In the genomic region with DNA sequence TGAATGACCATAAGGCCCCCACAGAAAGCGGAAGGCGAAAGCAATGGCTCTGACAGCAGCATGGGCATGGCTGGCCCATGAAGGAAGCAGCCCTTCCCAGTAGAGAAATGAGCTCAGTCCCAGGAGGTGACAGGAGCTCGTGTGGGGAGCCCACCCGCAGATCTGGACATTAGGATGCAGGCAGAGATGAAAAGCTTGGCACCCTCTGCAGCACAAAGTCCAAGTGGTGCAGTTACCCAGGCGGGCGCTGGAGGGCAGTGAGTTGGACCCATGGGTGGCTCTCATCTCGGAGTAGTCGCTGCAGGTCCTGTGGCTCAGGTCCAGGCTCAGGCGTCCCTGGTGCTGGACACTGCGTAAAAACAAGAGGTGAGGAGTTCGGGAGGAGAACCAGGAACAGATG, we compare ENCODE assay signal across 19 cellular contexts.
DNase-seq lines count a peak whose midpoint lies in the region; ATAC-seq, FAIRE-seq and TF ChIP-seq lines count a peak whose summit lies in the region.
"Had no signal": no experiment of that assay in that cellular context is flagged by ENCODE, and none has a peak within 500 bp of the region (broad histone marks: within the 10 kb centered on the region; RNA-seq: fewer than 3 reads in every experiment).

No MANE protein-coding gene starts in this region.

- ATAC-seq in activated T-cell treated with anti-CD3 and anti-CD28 coated beads, Interleukin-2, amount 50 U/mL, for 72 hours (replicated peaks in 1 of 2): no peak
- ATAC-seq in GM19467 (IDR thresholded peaks at IDR 0.05; ENCODE audit: unreplicated experiment): no peak
- ATAC-seq: A549; CD8-positive, alpha-beta T cell had no signal

- TF ChIP-seq CTCF in kidney (IDR thresholded peaks at IDR 0.05; ENCODE audit: borderline replicate concordance, extremely low read depth, insufficient read depth) (no peak), osteoblast (IDR thresholded peaks at IDR 0.05; ENCODE audit: extremely low read depth, low read depth, low read length) (no peak)

- peaks cover 5% of the 10 kb centered on the region for H3K4me1 Mint-ChIP-seq in activated T-cell treated with anti-CD3 and anti-CD28 coated beads, Interleukin-2, amount 50 U/mL, for 72 hours (ENCODE audit: low read depth)
- peaks cover 0 to 7% (median 2%) of the 10 kb centered on the region in 4 donors for H3K4me1 Mint-ChIP-seq in CD4-positive, alpha-beta memory T cell
- H3K4me1 Mint-ChIP-seq: CD14-positive monocyte had no signal

- H3K9me3 Mint-ChIP-seq in activated T-cell treated with anti-CD3 and anti-CD28 coated beads, Interleukin-2, amount 50 U/mL, for 72 hours: no peaks in the 10 kb centered on the region
- H3K9me3 Mint-ChIP-seq in CD4-positive, alpha-beta memory T cell: peaks cover 0 to 3% (median 0%) of the 10 kb centered on the region in 8 donors
- H3K9me3 Mint-ChIP-seq: CD14-positive monocyte; CD8-positive, alpha-beta T cell had no signal

- H3K9ac ChIP-seq in kidney (ENCODE audit: low read length in 2 of 2): no peak overlapping the region
- H3K9ac ChIP-seq: GM23248 had no signal

- H3K4me2 ChIP-seq in osteoblast (ENCODE audit: insufficient read depth, low read length): no peak overlapping the region
- H3K4me2 ChIP-seq: A549 had no signal

- no peaks in the 10 kb centered on the region for H3K4me1 ChIP-seq in kidney (ENCODE audit: control insufficient read depth in 1 of 2, insufficient read depth in 1 of 2, low read depth in 1 of 2, low read length in 2 of 2)
- H3K4me1 ChIP-seq in osteoblast (ENCODE audit: insufficient read depth, low read length): no peaks in the 10 kb centered on the region
- no peaks in the 10 kb centered on the region for H3K4me1 ChIP-seq in CD4-positive, alpha-beta memory T cell (ENCODE audit: insufficient read depth, low read length)
- H3K4me1 ChIP-seq: A549 had no signal

- CTCF ChIA-PET in CD4-positive, alpha-beta memory T cell (lab: Charles Lee; ENCODE audit: partially characterized antibody): no interaction called here

- FAIRE-seq in kidney (lab: Jason Lieb, UNC): no peak
- FAIRE-seq: A549, HTR-8/SVneo had no signal

- H3K79me2 ChIP-seq in osteoblast (ENCODE audit: insufficient read depth, low read length): no peaks in the 10 kb centered on the region

- no peaks in the 10 kb centered on the region for H3K27me3 Mint-ChIP-seq in activated T-cell treated with anti-CD3 and anti-CD28 coated beads, Interleukin-2, amount 50 U/mL, for 72 hours (ENCODE audit: low read depth)
- H3K27me3 Mint-ChIP-seq in CD4-positive, alpha-beta memory T cell: no peaks in the 10 kb centered on the region

- peaks cover 0 to 2% of the 10 kb centered on the region in 2 donors for H3K36me3 Mint-ChIP-seq in activated T-cell treated with anti-CD3 and anti-CD28 coated beads, Interleukin-2, amount 50 U/mL, for 72 hours (ENCODE audit: insufficient read depth in 2 of 2)
- H3K36me3 Mint-ChIP-seq in CD4-positive, alpha-beta memory T cell: no peaks in the 10 kb centered on the region
- H3K36me3 Mint-ChIP-seq: CD14-positive monocyte; CD8-positive, alpha-beta T cell had no signal

- intact Hi-C loops in kidney (cut with DNase I): no loop called here
- intact Hi-C loops in CD4-positive, alpha-beta memory T cell (cut with micrococcal nuclease): no loop called here

- H3K36me3 ChIP-seq in kidney (ENCODE audit: control insufficient read depth in 1 of 2, insufficient read depth in 2 of 2, low read length in 2 of 2) (peaks cover 27 to 57% of the 10 kb centered on the region in 2 donors), osteoblast (ENCODE audit: insufficient read depth, low read length) (peaks cover 52% of the 10 kb centered on the region)
- no peaks in the 10 kb centered on the region for H3K36me3 ChIP-seq in CD4-positive, alpha-beta memory T cell (ENCODE audit: insufficient read depth, low read length)

- H3K27ac Mint-ChIP-seq in activated T-cell treated with anti-CD3 and anti-CD28 coated beads, Interleukin-2, amount 50 U/mL, for 72 hours: peak overlapping the region; percentile 74
- H3K27ac Mint-ChIP-seq in CD4-positive, alpha-beta memory T cell: no peak overlapping the region
- H3K27ac Mint-ChIP-seq: CD8-positive, alpha-beta T cell had no signal

- POLR2A ChIA-PET in CD4-positive, alpha-beta memory T cell (lab: Charles Lee; ENCODE audit: partially characterized antibody): no interaction called here

- no peaks in the 10 kb centered on the region for H3K9me3 ChIP-seq in kidney (ENCODE audit: control insufficient read depth in 1 of 2, low read length in 2 of 2)
- no peaks in the 10 kb centered on the region for H3K9me3 ChIP-seq in osteoblast (ENCODE audit: low read depth, low read length)
- H3K9me3 ChIP-seq in CD4-positive, alpha-beta memory T cell (ENCODE audit: control insufficient read depth in 1 of 2, low read length in 2 of 2): no peaks in the 10 kb centered on the region
- H3K9me3 ChIP-seq: A549 had no signal

- H2AFZ ChIP-seq in osteoblast (ENCODE audit: low read length): no peak overlapping the region
- H2AFZ ChIP-seq: GM23248 had no signal

- no peaks in the 10 kb centered on the region for H4K20me1 ChIP-seq in osteoblast (ENCODE audit: insufficient read depth, low read length)

- H3K4me3 ChIP-seq in kidney (ENCODE audit: low read length in 2 of 2) (no peak overlapping the region), osteoblast (ENCODE audit: insufficient read depth, low read length) (no peak overlapping the region)
- H3K4me3 ChIP-seq in CD4-positive, alpha-beta memory T cell (ENCODE audit: low read length in 2 of 2): no peak overlapping the region
- H3K4me3 ChIP-seq: A549, GM23248 had no signal

- H3K27ac ChIP-seq in kidney (ENCODE audit: low read depth in 2 of 2, low read length in 2 of 2): no peak overlapping the region
- H3K27ac ChIP-seq in osteoblast (ENCODE audit: low read depth, low read length): no peak overlapping the region
- H3K27ac ChIP-seq in CD4-positive, alpha-beta memory T cell (ENCODE audit: low read depth, low read length): no peak overlapping the region
- H3K27ac ChIP-seq: 22Rv1, A549, GM23248 had no signal

- no peak for DNase-seq in activated T-cell treated with anti-CD3 and anti-CD28 coated beads, Interleukin-2, amount 50 U/mL, for 72 hours
- DNase-seq in activated T-cell treated with anti-CD3 and anti-CD28 coated beads for 4 hours (no peak), kidney (peak; percentile 41), osteoblast (ENCODE audit: insufficient read length, low spot score, missing footprints) (peak; percentile 45), occipital lobe (lab: John Stamatoyannopoulos, UW) (no peak)
- DNase-seq in CD4-positive, alpha-beta memory T cell: no peak
- DNase-seq: AML-193; Calu3; CD8-positive, alpha-beta T cell; DMS79 treated with DMSO at 0.1 percent for 48 hours; GF-D8; GM23248; HCEC 1CT; IMR-90 had no signal

- H3K27me3 ChIP-seq in osteoblast (ENCODE audit: insufficient read depth, low read length): no peaks in the 10 kb centered on the region
- no peaks in the 10 kb centered on the region for H3K27me3 ChIP-seq in CD4-positive, alpha-beta memory T cell (ENCODE audit: insufficient read depth, low read length)

- no peak overlapping the region for H3K4me3 Mint-ChIP-seq in activated T-cell treated with anti-CD3 and anti-CD28 coated beads, Interleukin-2, amount 50 U/mL, for 72 hours
- no peak overlapping the region for H3K4me3 Mint-ChIP-seq in CD4-positive, alpha-beta memory T cell
- H3K4me3 Mint-ChIP-seq: CD14-positive monocyte; CD8-positive, alpha-beta T cell had no signal

Comparison
In these comparisons a context has a peak if more than half of its experiments do, and no peak if none do; other contexts are left out.
1. DNase-seq: peak in kidney (single experiment) and osteoblast (single experiment); none in activated T-cell treated with anti-CD3 and anti-CD28 coated beads, Interleukin-2, amount 50 U/mL, for 72 hours (0 of 2), activated T-cell treated with anti-CD3 and anti-CD28 coated beads for 4 hours (single experiment), CD4-positive, alpha-beta memory T cell (0 of 5) and occipital lobe (single experiment).